Comparison of ENCODE assay signal across 8 cellular contexts in genomic region chr1:21290546-21290944, GRCh38. TPM values are rescaled to one million over a fixed set of nuclear protein-coding genes. Genes with fewer than 3 reads are reported as not detected.
A peak's percentile ranks its signal among the peaks of the same experiment; 100 is the strongest.
DNase-seq lines count a peak whose midpoint lies in the region; FAIRE-seq and TF ChIP-seq lines count a peak whose summit lies in the region.

No MANE protein-coding gene starts in this region.

- H3K36me3 ChIP-seq in HUES6 (ENCODE audit: control insufficient read depth, insufficient read depth, low read length) (no peaks in the 10 kb centered on the region), astrocyte (ENCODE audit: insufficient read depth, low read length) (no peaks in the 10 kb centered on the region), mesodermal cell (ENCODE audit: control insufficient read depth, insufficient read depth, low read length) (peaks cover 12% of the 10 kb centered on the region)

- H3K27me3 Mint-ChIP-seq in CD14-positive monocyte (ENCODE audit: low read depth in 3 of 3) (peaks cover 21 to 54% (median 49%) of the 10 kb centered on the region in 3 donors), astrocyte (ENCODE audit: low read depth, unreplicated experiment) (no peaks in the 10 kb centered on the region)

- POLR2A ChIA-PET in HEK293T (lab: Yijun Ruan, JAX) = interaction anchor here (0.6 kb wide), 1 partner anchor 19 kb away, joined by 4 read pairs; no protein-coding TSS in a partner anchor

- peak overlapping the region; percentile 99 for H3K4me2 ChIP-seq in astrocyte (ENCODE audit: low read length)

- H3K9ac ChIP-seq in HUES6 (ENCODE audit: low read length) = peak overlapping the region; percentile 30
- H3K9ac ChIP-seq in astrocyte (ENCODE audit: low read length) = peak overlapping the region; percentile 65

- H3K9me3 Mint-ChIP-seq in CD14-positive monocyte = peaks cover 0 to 8% (median 0%) of the 10 kb centered on the region in 7 donors
- H3K9me3 Mint-ChIP-seq in astrocyte (ENCODE audit: unreplicated experiment) = no peaks in the 10 kb centered on the region

- peaks cover 7% of the 10 kb centered on the region for H4K20me1 ChIP-seq in astrocyte (ENCODE audit: insufficient read depth, low read length)

- TF ChIP-seq CTCF in CD14-positive monocyte (IDR thresholded peaks at IDR 0.05) (no peak), astrocyte (IDR thresholded peaks at IDR 0.05; ENCODE audit: insufficient read depth, low read depth, low read length) (no peak)

- peaks cover 41% of the 10 kb centered on the region for H3K79me2 ChIP-seq in astrocyte (ENCODE audit: insufficient read depth, low read length)

- CTCF ChIA-PET in HEK293T (lab: Yijun Ruan, JAX) = interaction anchor here (1.5 kb wide), 1 partner anchor 36 kb away, joined by 3 read pairs; no protein-coding TSS in a partner anchor

- intact Hi-C loops in CD14-positive monocyte (cut with micrococcal nuclease) = no loop called here

- WGBS in mesodermal cell (ENCODE audit: insufficient coverage in 2 of 2), 2 experiments = 6 to 7% methylated on average over 7 of the region's 9 CpGs

- no peak overlapping the region for H2AFZ ChIP-seq in astrocyte (ENCODE audit: low read depth, low read length)

- peak overlapping the region; percentile 87 to 90 for H3K4me3 Mint-ChIP-seq in CD14-positive monocyte
- peak overlapping the region; percentile 86 for H3K4me3 Mint-ChIP-seq in astrocyte (ENCODE audit: unreplicated experiment)

- H3K27me3 ChIP-seq in HUES6 (ENCODE audit: control insufficient read depth, insufficient read depth, low read length) (no peaks in the 10 kb centered on the region), astrocyte (ENCODE audit: insufficient read depth, low read length) (no peaks in the 10 kb centered on the region)

- FAIRE-seq in astrocyte (lab: Jason Lieb, UNC) = no peak
- no peak for FAIRE-seq in RCC 7860 (lab: Jason Lieb, UNC)

- DNase-seq in CD14-positive monocyte (ENCODE audit: low spot score) (no peak), astrocyte (ENCODE audit: low read depth) (no peak), dedifferentiated amniotic fluid mesenchymal stem cell (ENCODE audit: extremely low spot score) (no peak), HEK293T (ENCODE audit: extremely low spot score) (no peak), RCC 7860 (ENCODE audit: low spot score) (no peak), AG08395 (ENCODE audit: low spot score) (no peak)

- H3K4me1 Mint-ChIP-seq in CD14-positive monocyte (peaks cover 67% of the 10 kb centered on the region), astrocyte (ENCODE audit: low read depth, unreplicated experiment) (peaks cover 16% of the 10 kb centered on the region)

- H3K27ac Mint-ChIP-seq in CD14-positive monocyte = peak overlapping the region; percentile 51 to 99 (median 95)
- H3K27ac Mint-ChIP-seq in astrocyte (ENCODE audit: unreplicated experiment) = peak overlapping the region; percentile 81

- H3K9me3 ChIP-seq in HUES6 (ENCODE audit: control insufficient read depth, insufficient read depth, low read depth, low read length) (no peaks in the 10 kb centered on the region), astrocyte (ENCODE audit: insufficient read depth, low read depth, low read length) (no peaks in the 10 kb centered on the region), mesodermal cell (ENCODE audit: control insufficient read depth, low read length) (no peaks in the 10 kb centered on the region)

- H3K4me1 ChIP-seq in HUES6 (ENCODE audit: control insufficient read depth, insufficient read depth, low read length) = peaks cover 41% of the 10 kb centered on the region
- peaks cover 34% of the 10 kb centered on the region for H3K4me1 ChIP-seq in astrocyte (ENCODE audit: insufficient read depth, low read length)
- H3K4me1 ChIP-seq in mesodermal cell (ENCODE audit: control insufficient read depth, insufficient read depth, low read length, poor library complexity, severe bottlenecking) = peaks cover 22% of the 10 kb centered on the region

- no peak overlapping the region; the same call in 1 of the 2 replicates for H3K27ac ChIP-seq in HUES6 (ENCODE audit: low read depth, low read length)
- no peak overlapping the region for H3K27ac ChIP-seq in astrocyte (ENCODE audit: low read depth, low read length)
- H3K27ac ChIP-seq in mesodermal cell (ENCODE audit: low read depth, low read length, severe bottlenecking) = no peak overlapping the region

- H3K4me3 ChIP-seq in HUES6 (ENCODE audit: low read depth, low read length) (peak overlapping the region; percentile 89), astrocyte (ENCODE audit: insufficient read depth, low read depth, low read length) (peak overlapping the region; percentile 43), mesodermal cell (ENCODE audit: extremely low read depth, insufficient read depth, low read length, poor library complexity, severe bottlenecking) (peak overlapping the region; percentile 45)

- H3K36me3 Mint-ChIP-seq in CD14-positive monocyte (peaks cover 29 to 44% of the 10 kb centered on the region in 2 donors), astrocyte (ENCODE audit: low read depth, unreplicated experiment) (no peaks in the 10 kb centered on the region)

TF ChIP-seq in HEK293T, 16 proteins besides CTCF, POLR2A, EP300 and RAD21:
- TF ChIP-seq FOXM1 (IDR thresholded peaks at IDR 0.05; ENCODE audit: borderline replicate concordance) (no peak), FOXK2 (IDR thresholded peaks at IDR 0.05) (no peak), FOXA1 (IDR thresholded peaks at IDR 0.05) (no peak), PKNOX1 (IDR thresholded peaks at IDR 0.05) (no peak), ELF4 (IDR thresholded peaks at IDR 0.05) (no peak), TARDBP (IDR thresholded peaks at IDR 0.05) (no peak)

RNA-seq across cellular contexts. Expression of gene ECE1, which starts 0.3 kb away (rescaled TPM):
- 10 to 100 TPM; 10.6 to 23.3 TPM for polyA plus RNA-seq in CD14-positive monocyte
- total RNA-seq in astrocyte = 172 and 182 TPM in 2 replicates
- polyA plus RNA-seq in mesodermal cell (2013, experiment 1 of 2) = 279 TPM
- polyA plus RNA-seq in mesodermal cell (2013, experiment 2 of 2) = 263 TPM
